In genomic region chr9:10248890-10249289, GRCh38 we compare ENCODE assay signal across 19 cellular contexts.
A peak's percentile ranks its signal among the peaks of the same experiment; 100 is the strongest.
DNase-seq lines count a peak whose midpoint lies in the region; ATAC-seq, FAIRE-seq and TF ChIP-seq lines count a peak whose summit lies in the region.
"Had no signal": no experiment of that assay in that cellular context is flagged by ENCODE, and none has a peak within 500 bp of the region (broad histone marks: within the 10 kb centered on the region; RNA-seq: fewer than 3 reads in every experiment).

No MANE protein-coding gene starts in this region.

- no peak overlapping the region for H3K4me2 ChIP-seq in HepG2 (ENCODE audit: low read depth, low read length)
- H3K4me2 ChIP-seq in IMR-90 (ENCODE audit: low read depth, low read length) = no peak overlapping the region
- H3K4me2 ChIP-seq: BLaER1 had no signal

- H3K27me3 ChIP-seq in HepG2 (ENCODE audit: control insufficient read depth in 1 of 2, insufficient read depth in 2 of 2, low read length in 2 of 2) (no peaks in the 10 kb centered on the region), right lobe of liver (no peaks in the 10 kb centered on the region), IMR-90 (ENCODE audit: control insufficient read depth, insufficient read depth, low read length) (no peaks in the 10 kb centered on the region)
- H3K27me3 ChIP-seq: BE2C, BLaER1 had no signal

- no peak overlapping the region for H4K5ac ChIP-seq in IMR-90 (ENCODE audit: low read depth, low read length)

- no peak overlapping the region for H2AK9ac ChIP-seq in IMR-90 (replicated peaks; ENCODE audit: low read depth, low read length, poor library complexity)

- H3K9me3 ChIP-seq in HepG2 (ENCODE audit: low read length) (no peaks in the 10 kb centered on the region), right lobe of liver (no peaks in the 10 kb centered on the region), IMR-90 (ENCODE audit: control insufficient read depth, insufficient read depth, low read length) (no peaks in the 10 kb centered on the region)
- H3K9me3 ChIP-seq: BE2C, BLaER1 had no signal

- no peak overlapping the region for H2BK120ac ChIP-seq in IMR-90 (ENCODE audit: low read depth, low read length)

- H4K8ac ChIP-seq in IMR-90 (ENCODE audit: low read depth in 2 of 2, low read length in 2 of 2) = no peak overlapping the region

- DNase-seq in HepG2 (ENCODE audit: low spot score) (no peak), right lobe of liver (no peak), IMR-90 (no peak), left lobe of liver (ENCODE audit: low spot score) (no peak)
- DNase-seq: ACHN; BE2C; C1 segment of cervical spinal cord; CD4-positive, alpha-beta memory T cell; CD4-positive, CD25-positive, alpha-beta regulatory T cell; CD8-positive, alpha-beta memory T cell; COR-L47; DMS79 treated with DMSO at 0.1 percent for 48 hours; GF-D8 had no signal

- POLR2A ChIA-PET in HepG2 (lab: Yijun Ruan, JAX) (no interaction called here), IMR-90 (lab: Charles Lee; ENCODE audit: unreplicated experiment) (no interaction called here)

- no peaks in the 10 kb centered on the region for H3K79me1 ChIP-seq in IMR-90 (ENCODE audit: low read depth in 1 of 2, low read length in 2 of 2)

- H2BK15ac ChIP-seq in IMR-90 (ENCODE audit: low read depth, low read length) = no peak overlapping the region

- H3K27ac ChIP-seq in HepG2 (ENCODE audit: extremely low read length, insufficient read depth, low read length) (no peak overlapping the region), right lobe of liver (no peak overlapping the region), IMR-90 (ENCODE audit: insufficient read depth, low read length) (no peak overlapping the region)
- H3K27ac ChIP-seq: 22Rv1, BLaER1 had no signal

- intact Hi-C loops in HepG2 (cut with micrococcal nuclease; ENCODE audit: unreplicated experiment) (no loop called here), right lobe of liver (cut with DNase I) (no loop called here), IMR-90 (cut with micrococcal nuclease) (no loop called here)

- no peaks in the 10 kb centered on the region for H3K79me2 ChIP-seq in HepG2 (ENCODE audit: insufficient read depth, low read length)

- no peak overlapping the region for H3K4me3 ChIP-seq in HepG2 (replicated peaks in 1 of 3; ENCODE audit: insufficient read depth in 1 of 3, low read depth in 2 of 3, low read length in 3 of 3)
- H3K4me3 ChIP-seq in right lobe of liver = no peak overlapping the region
- H3K4me3 ChIP-seq in IMR-90 (ENCODE audit: insufficient read depth, low read depth, low read length) = no peak overlapping the region
- H3K4me3 ChIP-seq: BLaER1 had no signal

- in situ Hi-C loops in HepG2 (cut with HindIII; ENCODE audit: extremely low pct_ligation_motif_present, low pct_unique_long_range_greater_than_20kb) (no loop called here), IMR-90 (cut with MboI; ENCODE audit: low sequenced_read_pairs) (no loop called here)

- ATAC-seq in HepG2 = no peak
- ATAC-seq in right lobe of liver = no peak
- no peak for ATAC-seq in IMR-90 (ENCODE audit: low read depth)
- ATAC-seq in HG02759 (IDR thresholded peaks at IDR 0.05; ENCODE audit: unreplicated experiment) = no peak
- no peak for ATAC-seq in left lobe of liver

- WGBS in HepG2 (ENCODE audit: low lambda C conversion rate) = 0% methylated on average over 1 of the region's 1 CpG
- WGBS in right lobe of liver (ENCODE audit: insufficient coverage, low coverage, low lambda C conversion rate, missing lambda C conversion rate) = 69% methylated on average over 1 of the region's 1 CpG
- WGBS in IMR-90 (ENCODE audit: extremely low coverage in 2 of 2, insufficient read length in 1 of 2), 2 experiments = no CpG with 5 or more reads among the region's 1 CpG

- CTCF ChIA-PET in HepG2 (lab: Yijun Ruan, JAX; ENCODE audit: low intra/inter-chr PET ratio, low total read pairs) = no interaction called here
- CTCF ChIA-PET in IMR-90 (lab: Yijun Ruan, JAX) = interaction anchor here (0.6 kb wide), 1 partner anchor 12 kb away, joined by 4 read pairs; no protein-coding TSS in a partner anchor

- no peak overlapping the region for H2BK5ac ChIP-seq in IMR-90 (ENCODE audit: low read depth, low read length, poor library complexity, severe bottlenecking)

- no peak overlapping the region for H3K18ac ChIP-seq in IMR-90 (ENCODE audit: low read depth, low read length)

- H4K20me1 ChIP-seq in HepG2 (ENCODE audit: insufficient read depth, low read length) (no peaks in the 10 kb centered on the region), IMR-90 (ENCODE audit: insufficient read depth, low read length) (no peaks in the 10 kb centered on the region)
- H4K20me1 ChIP-seq: BLaER1 had no signal

- no peak overlapping the region for H3K4ac ChIP-seq in IMR-90 (ENCODE audit: low read depth, low read length)

- no peak overlapping the region for H2BK20ac ChIP-seq in IMR-90 (ENCODE audit: low read depth, low read length)

- H3K4me1 ChIP-seq in HepG2 (ENCODE audit: insufficient read depth, low read length) = no peaks in the 10 kb centered on the region
- H3K4me1 ChIP-seq in right lobe of liver = no peaks in the 10 kb centered on the region
- H3K4me1 ChIP-seq in IMR-90 (ENCODE audit: control insufficient read depth, insufficient read depth, low read length) = no peaks in the 10 kb centered on the region
- H3K4me1 ChIP-seq: BE2C, BLaER1 had no signal

- no peaks in the 10 kb centered on the region for H3K9me1 ChIP-seq in IMR-90 (ENCODE audit: insufficient read depth, low read length)

- no peaks in the 10 kb centered on the region for H3K36me3 ChIP-seq in HepG2 (replicated peaks in 1 of 2; ENCODE audit: control insufficient read depth in 1 of 2, insufficient read depth in 2 of 2, low read length in 2 of 2)
- no peaks in the 10 kb centered on the region for H3K36me3 ChIP-seq in right lobe of liver
- H3K36me3 ChIP-seq in IMR-90 (ENCODE audit: control insufficient read depth, insufficient read depth, low read length) = no peaks in the 10 kb centered on the region
- H3K36me3 ChIP-seq: BE2C, BLaER1 had no signal

- no peak overlapping the region for H3K56ac ChIP-seq in IMR-90 (ENCODE audit: extremely low read depth, insufficient read depth, low read length)

- TF ChIP-seq CTCF in HepG2 (CRISPR knock-in tag; IDR thresholded peaks at IDR 0.05) = no peak
- no peak for TF ChIP-seq CTCF in right lobe of liver (IDR thresholded peaks at IDR 0.05)
- TF ChIP-seq CTCF in IMR-90 (conservative IDR thresholded peaks at IDR 0.05; ENCODE audit: low read depth, low read length) = no peak

- no peak for FAIRE-seq in HepG2 (lab: Jason Lieb, UNC)
- FAIRE-seq: G401.6, GM12891, GM19239 had no signal

- H3K23ac ChIP-seq in IMR-90 (ENCODE audit: low read depth, low read length) = no peak overlapping the region

- TF ChIP-seq RAD21 in HepG2 (CRISPR knock-in tag; IDR thresholded peaks at IDR 0.05) (no peak), IMR-90 (IDR thresholded peaks at IDR 0.05; ENCODE audit: low read length) (no peak)

- TF ChIP-seq EP300 in HepG2 (IDR thresholded peaks at IDR 0.05; ENCODE audit: low read depth in 2 of 2, low read length in 2 of 2) = no peak
- no peak for TF ChIP-seq EP300 in HepG2 (CRISPR knock-in tag; IDR thresholded peaks at IDR 0.05; ENCODE audit: borderline replicate concordance)

- no peak overlapping the region for H3K14ac ChIP-seq in IMR-90 (replicated peaks; ENCODE audit: low read depth, low read length)

- dilution Hi-C loops in IMR-90 (cut with HindIII; ENCODE audit: low sequenced_read_pairs, unreplicated experiment) = no loop called here

- H2AK5ac ChIP-seq in IMR-90 (ENCODE audit: low read depth, low read length) = no peak overlapping the region

- H4K91ac ChIP-seq in IMR-90 (ENCODE audit: insufficient read depth, low read depth, low read length) = no peak overlapping the region

- H2AFZ ChIP-seq in HepG2 (ENCODE audit: low read length) (no peak overlapping the region), IMR-90 (replicated peaks; ENCODE audit: low read length, poor library complexity) (no peak overlapping the region)

- TF ChIP-seq POLR2A in HepG2 (IDR thresholded peaks at IDR 0.05; ENCODE audit: insufficient read depth in 1 of 2, low read depth in 2 of 2, low read length in 2 of 2) = no peak
- TF ChIP-seq POLR2A in right lobe of liver (IDR thresholded peaks at IDR 0.05) = no peak
- TF ChIP-seq POLR2A in IMR-90 (IDR thresholded peaks at IDR 0.05; ENCODE audit: low read depth, low read length) = no peak

- BruUV-seq in HepG2 (replicated peaks; lab: Mats Ljungman, UMichigan) (no TSS peak), IMR-90 (replicated peaks; lab: Mats Ljungman, UMichigan) (no TSS peak)

- H3K9ac ChIP-seq in HepG2 (ENCODE audit: insufficient read depth, low read depth, low read length) (no peak overlapping the region), IMR-90 (ENCODE audit: low read depth, low read length) (no peak overlapping the region)
- H3K9ac ChIP-seq: BLaER1 had no signal

TF ChIP-seq in HepG2, 621 proteins besides CTCF, POLR2A, EP300 and RAD21:
- peak; percentile 71 for TF ChIP-seq MAFF (IDR thresholded peaks at IDR 0.05; ENCODE audit: low read depth, low read length)
- TF ChIP-seq ZNF614 (CRISPR knock-in tag; IDR thresholded peaks at IDR 0.05; ENCODE audit: borderline replicate concordance) = no peak
- peak; percentile 52 to 82 for TF ChIP-seq MAFK (conservative IDR thresholded peaks at IDR 0.05 in 1 of 2, IDR thresholded peaks at IDR 0.05 in 1 of 2; ENCODE audit: low read length in 2 of 2)

TF ChIP-seq in IMR-90, 13 proteins besides CTCF, POLR2A, EP300 and RAD21:
- no peak for TF ChIP-seq CEBPB (IDR thresholded peaks at IDR 0.05; ENCODE audit: low read depth, low read length)
- TF ChIP-seq MAFK (IDR thresholded peaks at IDR 0.05; ENCODE audit: low read depth, low read length) = peak; percentile 72
